In genomic region chr3:156102267-156102912, GRCh38 we compare ENCODE assay signal across 23 cellular contexts. TPM values are rescaled to one million over a fixed set of nuclear protein-coding genes. Genes with fewer than 3 reads are reported as not detected.
"Had no signal": no experiment of that assay in that cellular context is flagged by ENCODE, and none has a peak within 500 bp of the region (broad histone marks: within the 10 kb centered on the region; RNA-seq: fewer than 3 reads in every experiment).

No MANE protein-coding gene starts in this region.

- H3K4me2 ChIP-seq: smooth muscle cell had no signal

- DNase-seq: activated B cell treated with CpG ODN at 0.5 μM for 24 hours; activated CD4-positive, alpha-beta T cell treated with anti-CD3 and anti-CD28 coated beads for 36 hours; activated CD4-positive, alpha-beta T cell treated with anti-CD3 and anti-CD28 coated beads, Interleukin-2, amount 50 U/mL, for 4 hours; activated CD8-positive, alpha-beta memory T cell treated with anti-CD3 and anti-CD28 coated beads, Interleukin-2, amount 50 U/mL, for 48 hours; activated naive CD4-positive, alpha-beta T cell treated with anti-CD3 and anti-CD28 coated beads for 36 hours; activated naive CD8-positive, alpha-beta T cell treated with anti-CD3 and anti-CD28 coated beads, Interleukin-2, amount 10 ng/mL, durations not matched to agents 7 days and 5 days; activated T-cell treated with anti-CD3 and anti-CD28 coated beads, Interleukin-2, amount 50 U/mL, for 48 hours; amniotic stem cell; effector memory CD4-positive, alpha-beta T cell; gastrocnemius medialis; islet precursor cell; mucosa of descending colon; nucleus accumbens; posterior cingulate gyrus; sigmoid colon; SJCRH30; stimulated activated CD4-positive, alpha-beta T cell treated with anti-CD3 and anti-CD28 coated beads, Interleukin-15, amount 100 ng/mL, for 24 hours; stimulated activated naive B cell treated with anti-CD40 and anti-IgM and Interleukin-4, amounts not matched to agents 10 μg/mL and 1 μg/mL and 100 μg/mL, for 72 hours; T-helper 9 cell; upper lobe of right lung had no signal

- H3K27ac ChIP-seq: esophagus muscularis mucosa, gastrocnemius medialis, sigmoid colon, SJCRH30, upper lobe of right lung had no signal

- H3K27me3 ChIP-seq: esophagus muscularis mucosa, gastrocnemius medialis, sigmoid colon, SJCRH30, upper lobe of right lung had no signal

- H3K4me1 ChIP-seq: gastrocnemius medialis, SJCRH30, upper lobe of right lung had no signal

- ATAC-seq: activated CD4-positive, alpha-beta T cell treated with anti-CD3 and anti-CD28 coated beads for 36 hours; gastrocnemius medialis; mucosa of descending colon; stimulated activated naive B cell treated with anti-CD40 and anti-IgM and Interleukin-4, amounts not matched to agents 10 μg/mL and 1 μg/mL and 100 μg/mL, for 72 hours; upper lobe of right lung had no signal

- H3K4me3 ChIP-seq: esophagus muscularis mucosa, gastrocnemius medialis, mucosa of descending colon, sigmoid colon, SJCRH30, smooth muscle cell, upper lobe of right lung had no signal

- H3K36me3 ChIP-seq: esophagus muscularis mucosa, gastrocnemius medialis, sigmoid colon, SJCRH30, upper lobe of right lung had no signal

- H3K9me3 ChIP-seq: esophagus muscularis mucosa, gastrocnemius medialis, mucosa of descending colon, sigmoid colon, SJCRH30, upper lobe of right lung had no signal

RNA-seq across cellular contexts. Expression of gene KCNAB1, which starts 18.0 kb away (rescaled TPM):
- total RNA-seq: activated B cell treated with CpG ODN at 0.5 μM for 24 hours; activated CD4-positive, alpha-beta T cell treated with anti-CD3 and anti-CD28 coated beads for 36 hours; activated CD8-positive, alpha-beta memory T cell treated with anti-CD3 and anti-CD28 coated beads for 36 hours; activated naive CD4-positive, alpha-beta T cell treated with anti-CD3 and anti-CD28 coated beads for 36 hours; SJCRH30 had no signal
